ENCODE assay signal across 8 cellular contexts in genomic region chr7:130070900-130071622, GRCh38. TPM values are rescaled to one million over a fixed set of nuclear protein-coding genes. Genes with fewer than 3 reads are reported as not detected.
DNase-seq lines count a peak whose midpoint lies in the region; TF ChIP-seq lines count a peak whose summit lies in the region.

No MANE protein-coding gene starts in this region.

- TF ChIP-seq CTCF in Caco-2 (IDR thresholded peaks at IDR 0.05; ENCODE audit: insufficient read depth in 1 of 2, low read depth in 1 of 2, low read length in 1 of 2, severe bottlenecking in 1 of 2, unreplicated experiment in 1 of 2) (no peak), nephron (IDR thresholded peaks at IDR 0.05; ENCODE audit: unreplicated experiment in 3 of 3) (no peak)

- CTCF ChIA-PET in Caco-2 (lab: Charles Lee) = interaction anchor here (1.3 kb wide), 1 partner anchor 13 kb away, joined by 6 read pairs; no protein-coding TSS in a partner anchor

- peaks cover 26% of the 10 kb centered on the region for H3K4me1 Mint-ChIP-seq in Caco-2 (ENCODE audit: low read depth, unreplicated experiment)
- peaks cover 51% of the 10 kb centered on the region for H3K4me1 Mint-ChIP-seq in nephron

- H3K27ac ChIP-seq in SJCRH30 = peak overlapping the region; percentile 52

- peak overlapping the region; percentile 75 for H3K4me3 ChIP-seq in Caco-2 (ENCODE audit: low read depth, low read length)
- peak overlapping the region; percentile 80 for H3K4me3 ChIP-seq in HAP-1
- peak overlapping the region; percentile 80 for H3K4me3 ChIP-seq in SJCRH30

- H3K4me1 ChIP-seq in Caco-2 = peaks cover 13% of the 10 kb centered on the region
- H3K4me1 ChIP-seq in HAP-1 = peaks cover 17% of the 10 kb centered on the region
- peaks cover 10% of the 10 kb centered on the region for H3K4me1 ChIP-seq in SJCRH30

- no peaks in the 10 kb centered on the region for H3K36me3 ChIP-seq in Caco-2 (ENCODE audit: control insufficient read depth, insufficient read depth, low read length)
- no peaks in the 10 kb centered on the region for H3K36me3 ChIP-seq in HAP-1 (replicated peaks)
- peaks cover 9% of the 10 kb centered on the region; the same call in 1 of the 2 replicates for H3K36me3 ChIP-seq in SJCRH30

- no peaks in the 10 kb centered on the region for H3K9me3 Mint-ChIP-seq in Caco-2 (ENCODE audit: unreplicated experiment)
- no peaks in the 10 kb centered on the region for H3K9me3 Mint-ChIP-seq in nephron

- DNase-seq in Caco-2 (no peak), HAP-1 (ENCODE audit: low spot score in 2 of 2) (no peak), SJCRH30 (peak in 1 of 2 experiments; percentile 45), epidermal melanocyte (ENCODE audit: insufficient read length, low spot score) (peak; percentile 17), DMS153 (lab: John Stamatoyannopoulos, UW) (no peak), glomerular visceral epithelial cell (ENCODE audit: extremely low spot score) (no peak), H4 (ENCODE audit: low spot score) (no peak)

- no TSS peak for BruUV-seq in Caco-2 (replicated peaks; lab: Mats Ljungman, UMichigan)

- H3K27me3 Mint-ChIP-seq in Caco-2 (ENCODE audit: insufficient read depth, unreplicated experiment) = no peaks in the 10 kb centered on the region
- no peaks in the 10 kb centered on the region for H3K27me3 Mint-ChIP-seq in nephron (ENCODE audit: low read depth)

- no peaks in the 10 kb centered on the region for H3K27me3 ChIP-seq in Caco-2 (replicated peaks; ENCODE audit: control insufficient read depth, insufficient read depth, low read length)
- no peaks in the 10 kb centered on the region for H3K27me3 ChIP-seq in HAP-1 (ENCODE audit: low read depth)
- H3K27me3 ChIP-seq in SJCRH30 = no peaks in the 10 kb centered on the region

- intact Hi-C loops in Caco-2 (cut with micrococcal nuclease; ENCODE audit: unreplicated experiment) = loop anchor here (1.0 to 5.0 kb wide), 2 partner anchors 134 to 761 kb away; partner anchors contain the start of gene TMEM209

- H3K36me3 Mint-ChIP-seq in Caco-2 (ENCODE audit: insufficient read depth, unreplicated experiment) (peaks cover 16% of the 10 kb centered on the region), nephron (ENCODE audit: low read depth) (peaks cover 9% of the 10 kb centered on the region)

- H3K9me3 ChIP-seq in Caco-2 (no peaks in the 10 kb centered on the region), HAP-1 (no peaks in the 10 kb centered on the region), SJCRH30 (replicated peaks) (no peaks in the 10 kb centered on the region)

- peak overlapping the region; percentile 65 for H3K27ac Mint-ChIP-seq in Caco-2 (ENCODE audit: unreplicated experiment)
- H3K27ac Mint-ChIP-seq in nephron = peak overlapping the region; percentile 70 to 90 (median 78)

- POLR2A ChIA-PET in Caco-2 (lab: Charles Lee) = interaction anchor here (0.8 to 1.4 kb wide), 3 partner anchors 11 to 279 kb away, joined by 3 to 23 read pairs (median 4); partner anchors contain the start of gene TMEM209

- in situ Hi-C loops in HAP-1 (cut with MboI; ENCODE audit: low sequenced_read_pairs) = loop anchor here (10.0 to 25.0 kb wide), 2 partner anchors 691 to 754 kb away; no protein-coding TSS in a partner anchor

- H3K4me3 Mint-ChIP-seq in Caco-2 (ENCODE audit: unreplicated experiment) (peak overlapping the region; percentile 84), nephron (peak overlapping the region; percentile 93 to 97 (median 95))

RNA-seq across cellular contexts. Expression of gene KLHDC10, which starts 0.7 kb away (rescaled TPM):
- 20.3 and 22.3 TPM in 2 replicates for total RNA-seq in Caco-2 (2022)
- total RNA-seq in SJCRH30 (2014; rRNA removed; shearing (Covaris generic)) = 76.3 and 92.0 TPM in 2 replicates
- total RNA-seq in H4 (2014; rRNA removed; shearing (Covaris generic)) = 13.5 and 15.5 TPM in 2 replicates

RNA-seq across cellular contexts. Expression of gene ZC3HC1, which starts 19.9 kb away (rescaled TPM):
- total RNA-seq in Caco-2 (2022) = 22.7 and 26.9 TPM in 2 replicates
- 36.1 and 37.7 TPM in 2 replicates for total RNA-seq in SJCRH30 (2014; rRNA removed; shearing (Covaris generic))
- 53.1 and 79.8 TPM in 2 replicates for total RNA-seq in H4 (2014; rRNA removed; shearing (Covaris generic))
